ENCODE assay signal across 17 cellular contexts in the genomic region with DNA sequence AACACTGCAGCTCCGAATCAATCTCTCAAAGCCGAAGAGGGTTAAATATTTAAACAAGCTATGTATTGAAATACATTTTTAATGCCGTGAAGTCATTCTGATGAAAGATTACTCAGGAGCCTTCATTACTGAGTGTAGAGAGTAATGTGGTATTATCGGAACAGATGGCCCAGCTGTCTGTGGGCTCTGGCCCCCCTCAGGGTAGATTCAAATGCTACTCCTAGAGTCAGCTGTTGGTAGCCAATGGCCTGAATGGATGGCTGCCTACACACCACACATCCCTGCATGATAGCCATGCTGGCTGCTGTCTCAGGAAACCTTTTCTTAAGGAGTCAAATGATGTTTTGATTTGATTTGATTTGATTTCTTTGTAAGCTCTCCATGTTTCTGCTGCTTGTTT.
A peak's percentile ranks its signal among the peaks of the same experiment; 100 is the strongest.
DNase-seq lines count a peak whose midpoint lies in the region; ATAC-seq, FAIRE-seq and TF ChIP-seq lines count a peak whose summit lies in the region.
"Had no signal": no experiment of that assay in that cellular context is flagged by ENCODE, and none has a peak within 500 bp of the region (broad histone marks: within the 10 kb centered on the region; RNA-seq: fewer than 3 reads in every experiment).

No MANE protein-coding gene starts in this region.

- H3K27me3 ChIP-seq in BE2C (no peaks in the 10 kb centered on the region), SJCRH30 (no peaks in the 10 kb centered on the region), H1 (replicated peaks in 1 of 4; ENCODE audit: control insufficient read depth in 3 of 4, extremely low read depth in 1 of 4, insufficient read depth in 3 of 4, low read length in 3 of 4) (no peaks in the 10 kb centered on the region)

- no peaks in the 10 kb centered on the region for H3K79me1 ChIP-seq in H1 (ENCODE audit: low read depth, low read length)

- no peak for TF ChIP-seq CTCF in BE2C (IDR thresholded peaks at IDR 0.05; ENCODE audit: low read depth, low read length)
- no peak for TF ChIP-seq CTCF in H1 (IDR thresholded peaks at IDR 0.05; ENCODE audit: control extremely low read depth in 1 of 3, insufficient read depth in 1 of 3, low read depth in 1 of 3, low read length in 3 of 3)
- TF ChIP-seq CTCF in GM13977 (IDR thresholded peaks at IDR 0.05; ENCODE audit: extremely low read depth, insufficient read depth, missing control alignments), result no peak

- no peak overlapping the region for H3K4me3 ChIP-seq in BE2C (ENCODE audit: low read depth, low read length)
- H3K4me3 ChIP-seq in SJCRH30, result no peak overlapping the region
- H3K4me3 ChIP-seq in H1 (ENCODE audit: extremely low read depth in 1 of 4, insufficient read depth in 2 of 4, low read depth in 3 of 4, low read length in 4 of 4), result no peak overlapping the region

- in situ Hi-C loops in GM13977 (cut with MboI; ENCODE audit: low pct_unique_long_range_greater_than_20kb, low sequenced_read_pairs, unreplicated experiment), result no loop called here

- H4K8ac ChIP-seq in H1 (ENCODE audit: extremely low read depth, insufficient read depth, low read length), result no peak overlapping the region

- no peak overlapping the region for H2BK120ac ChIP-seq in H1 (replicated peaks; ENCODE audit: low read depth, low read length)

- H2BK5ac ChIP-seq in H1 (ENCODE audit: low read depth, low read length), result no peak overlapping the region

- no peak for TF ChIP-seq RAD21 in H1 (IDR thresholded peaks at IDR 0.05 in 1 of 2, conservative IDR thresholded peaks at IDR 0.05 in 1 of 2; ENCODE audit: low read depth in 2 of 2, low read length in 2 of 2)

- H3K4ac ChIP-seq in H1 (replicated peaks; ENCODE audit: insufficient read length, low read depth, low read length), result no peak overlapping the region

- H2BK12ac ChIP-seq in H1 (ENCODE audit: low read depth, low read length), result no peak overlapping the region

- H3K4me1 ChIP-seq in BE2C (no peaks in the 10 kb centered on the region), SJCRH30 (no peaks in the 10 kb centered on the region), H1 (replicated peaks in 1 of 4; ENCODE audit: control insufficient read depth in 3 of 4, insufficient read depth in 4 of 4, low read length in 3 of 4) (no peaks in the 10 kb centered on the region)

- POLR2A ChIA-PET in H1 (lab: Charles Lee; ENCODE audit: partially characterized antibody), result no interaction called here

- H3K9me3 ChIP-seq in BE2C (no peaks in the 10 kb centered on the region), SJCRH30 (replicated peaks) (no peaks in the 10 kb centered on the region), H1 (ENCODE audit: insufficient read depth in 2 of 2, low read depth in 1 of 2, low read length in 1 of 2) (peaks cover 0 to 2% of the 10 kb centered on the region in 2 experiments; a peak in 1 of 4 replicates)

- H2AFZ ChIP-seq in H1 (ENCODE audit: low read length), result peak overlapping the region; percentile 23; the same call in 1 of the 2 replicates

- no peak overlapping the region for H3K56ac ChIP-seq in H1 (replicated peaks; ENCODE audit: insufficient read length, low read depth, low read length)

- H2BK20ac ChIP-seq in H1 (ENCODE audit: low read length), result no peak overlapping the region

- H3K36me3 ChIP-seq in BE2C, result no peaks in the 10 kb centered on the region
- H3K36me3 ChIP-seq in SJCRH30, result no peaks in the 10 kb centered on the region
- no peaks in the 10 kb centered on the region for H3K36me3 ChIP-seq in H1 (ENCODE audit: control insufficient read depth in 2 of 4, insufficient read depth in 4 of 4, low read length in 3 of 4)

- DNase-seq in BE2C (peak; percentile 46), NCI-H1694 (lab: John Stamatoyannopoulos, UW) (peak; percentile 63), SJCRH30 (peak; percentile 3 to 19), H1 (ENCODE audit: low read depth in 1 of 2, low spot score in 2 of 2) (no peak), NCI-H2227 treated with DMSO at 0.1 percent for 48 hours (lab: John Stamatoyannopoulos, UW) (no peak), HT-29 (ENCODE audit: low spot score) (no peak), GM13977 (ENCODE audit: low spot score) (no peak)
- DNase-seq: 8988T; CD8-positive, alpha-beta T cell; NCI-H1105 treated with DMSO at 0.1 percent for 48 hours; NCI-H1930; RPMI8226; SIG-M5; SW 1271 had no signal

- TF ChIP-seq POLR2A in H1 (IDR thresholded peaks at IDR 0.05; ENCODE audit: control extremely low read depth in 1 of 2, low read depth in 2 of 2, low read length in 2 of 2), result no peak

- no peak overlapping the region for H3K18ac ChIP-seq in H1 (ENCODE audit: extremely low read depth, low read length)

- no peak for ATAC-seq in HG03469 (IDR thresholded peaks at IDR 0.05; ENCODE audit: unreplicated experiment)
- ATAC-seq: CD8-positive, alpha-beta T cell; HCT116 had no signal

- no peak overlapping the region for H4K91ac ChIP-seq in H1 (replicated peaks; ENCODE audit: insufficient read length, low read length)

- H3K23ac ChIP-seq in H1 (ENCODE audit: insufficient read length), result no peak overlapping the region

- H4K20me1 ChIP-seq in H1 (replicated peaks in 1 of 2; ENCODE audit: control insufficient read depth in 1 of 2, insufficient read depth in 2 of 2, low read length in 2 of 2), result no peaks in the 10 kb centered on the region

- H3K79me2 ChIP-seq in H1 (ENCODE audit: control insufficient read depth in 1 of 2, insufficient read depth in 2 of 2, low read length in 2 of 2), result no peaks in the 10 kb centered on the region

- no peak overlapping the region for H4K5ac ChIP-seq in H1 (ENCODE audit: insufficient read length, low read depth, low read length)

- H3K4me2 ChIP-seq in H1 (ENCODE audit: insufficient read depth in 1 of 2, low read depth in 2 of 2, low read length in 2 of 2), result no peak overlapping the region

- H3K27ac ChIP-seq in SJCRH30 (no peak overlapping the region), H1 (ENCODE audit: low read depth, low read length) (no peak overlapping the region)

- 99% methylated on average over 4 of the region's 4 CpGs; no CpG with 5 or more reads in 1 of the 2 experiments for WGBS in H1 (ENCODE audit: extremely low coverage in 1 of 2, insufficient coverage in 1 of 2, insufficient read length in 1 of 2, insufficient replicate concordance in 2 of 2, low coverage in 1 of 2, low lambda C conversion rate in 2 of 2, missing lambda C conversion rate in 1 of 2), 2 experiments

- no peaks in the 10 kb centered on the region for H3K23me2 ChIP-seq in H1 (ENCODE audit: low read depth, low read length)

- CTCF ChIA-PET in H1 (lab: Charles Lee; ENCODE audit: partially characterized antibody), result interaction anchor here (1.0 kb wide), 1 partner anchor 16 kb away, joined by 4 read pairs; no protein-coding TSS in a partner anchor

- H3K9ac ChIP-seq in H1 (replicated peaks in 1 of 4; ENCODE audit: extremely low read depth in 1 of 4, low read depth in 3 of 4, low read length in 3 of 4), result no peak overlapping the region

- H3K14ac ChIP-seq in H1 (ENCODE audit: insufficient read length), result no peak overlapping the region

- TF ChIP-seq EP300 in H1 (IDR thresholded peaks at IDR 0.05; ENCODE audit: borderline replicate concordance in 1 of 2, low read depth in 2 of 2, low read length in 2 of 2), result no peak

- H2AK5ac ChIP-seq in H1 (ENCODE audit: low read depth, low read length), result no peak overlapping the region

- FAIRE-seq in H1 (lab: Jason Lieb, UNC), result no peak
- FAIRE-seq: GM12892 had no signal

- H2BK15ac ChIP-seq in H1 (ENCODE audit: low read length), result no peak overlapping the region

TF ChIP-seq in H1, 55 proteins besides CTCF, POLR2A, EP300 and RAD21 (continues in another document):
- TF ChIP-seq RXRA (IDR thresholded peaks at IDR 0.05; ENCODE audit: insufficient read depth, low read depth, low read length), result no peak
- no peak for TF ChIP-seq KDM1A (IDR thresholded peaks at IDR 0.05; ENCODE audit: borderline replicate concordance, low read length)
- TF ChIP-seq, protein P1, sequence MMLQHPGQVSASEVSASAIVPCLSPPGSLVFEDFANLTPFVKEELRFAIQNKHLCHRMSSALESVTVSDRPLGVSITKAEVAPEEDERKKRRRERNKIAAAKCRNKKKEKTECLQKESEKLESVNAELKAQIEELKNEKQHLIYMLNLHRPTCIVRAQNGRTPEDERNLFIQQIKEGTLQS (IDR thresholded peaks at IDR 0.05; ENCODE audit: insufficient read depth, low read depth, low read length), result no peak
- no peak for TF ChIP-seq RFX5 (IDR thresholded peaks at IDR 0.05; ENCODE audit: borderline replicate concordance, low read depth, low read length)
- no peak for TF ChIP-seq SP4 (IDR thresholded peaks at IDR 0.05; ENCODE audit: low read length)
- TF ChIP-seq EZH2 (IDR thresholded peaks at IDR 0.05; ENCODE audit: low read depth, low read length, severe bottlenecking), result no peak
- TF ChIP-seq HDAC6 (IDR thresholded peaks at IDR 0.05; ENCODE audit: low read depth, low read length), result no peak
- no peak for TF ChIP-seq SP1 (IDR thresholded peaks at IDR 0.05; ENCODE audit: low read depth, low read length)
- no peak for TF ChIP-seq HDAC2 (IDR thresholded peaks at IDR 0.05; ENCODE audit: borderline replicate concordance in 1 of 2, low read depth in 2 of 2, low read length in 2 of 2)
- TF ChIP-seq KDM5A (IDR thresholded peaks at IDR 0.05; ENCODE audit: low read length), result no peak
- TF ChIP-seq JUN (IDR thresholded peaks at IDR 0.05; ENCODE audit: low read depth, low read length), result no peak
- TF ChIP-seq, protein P2, sequence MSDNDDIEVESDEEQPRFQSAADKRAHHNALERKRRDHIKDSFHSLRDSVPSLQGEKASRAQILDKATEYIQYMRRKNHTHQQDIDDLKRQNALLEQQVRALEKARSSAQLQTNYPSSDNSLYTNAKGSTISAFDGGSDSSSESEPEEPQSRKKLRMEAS (IDR thresholded peaks at IDR 0.05), result no peak
- no peak for TF ChIP-seq POU5F1 (IDR thresholded peaks at IDR 0.05; ENCODE audit: low read depth, low read length)

Comparison
In these comparisons a context has a peak if more than half of its experiments do, and no peak if none do; other contexts are left out.
1. DNase-seq: peak in BE2C (single experiment), NCI-H1694 (single experiment) and SJCRH30 (2 of 2); none in H1 (0 of 2), NCI-H2227 treated with DMSO at 0.1 percent for 48 hours (single experiment), HT-29 (single experiment) and GM13977 (single experiment).